Comparison of ENCODE assay signal across 18 cellular contexts in the genomic region with DNA sequence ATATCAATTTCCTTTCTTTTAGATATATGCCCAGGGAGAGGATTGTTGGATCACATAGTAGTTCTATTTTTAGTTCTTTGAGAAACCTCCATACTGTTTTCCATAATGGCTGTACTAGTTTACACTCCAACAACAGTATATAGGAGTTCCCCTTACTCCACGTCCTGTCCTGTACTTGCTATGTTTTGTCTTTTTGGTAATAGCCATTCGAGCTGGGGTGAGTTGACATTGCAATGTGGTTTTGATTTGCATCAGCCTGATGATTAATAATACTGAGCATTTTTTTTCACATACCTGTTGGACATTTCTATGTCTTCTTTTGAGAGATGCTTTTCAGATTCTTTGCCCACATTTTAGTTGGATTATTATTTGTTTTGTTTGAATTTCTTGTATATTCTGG.
DNase-seq lines count a peak whose midpoint lies in the region; ATAC-seq and TF ChIP-seq lines count a peak whose summit lies in the region.
"Had no signal": no experiment of that assay in that cellular context is flagged by ENCODE, and none has a peak within 500 bp of the region (broad histone marks: within the 10 kb centered on the region; RNA-seq: fewer than 3 reads in every experiment).

No MANE protein-coding gene starts in this region.

- H3K4me2 ChIP-seq in mammary epithelial cell (ENCODE audit: insufficient read depth, low read depth, low read length) (no peak overlapping the region), neuronal stem cell (ENCODE audit: insufficient read depth, low read length, poor library complexity, severe bottlenecking) (no peak overlapping the region)
- H3K4me2 ChIP-seq: BLaER1 had no signal

- intact Hi-C loops in mammary epithelial cell (cut with micrococcal nuclease) = loop anchor here (2.0 kb wide), 1 partner anchor 97 kb away; no protein-coding TSS in a partner anchor

- BruUV-seq in mammary epithelial cell (replicated peaks; lab: Mats Ljungman, UMichigan) = no TSS peak

- no peaks in the 10 kb centered on the region for H3K27me3 Mint-ChIP-seq in activated CD8-positive, alpha-beta memory T cell treated with anti-CD3 and anti-CD28 coated beads, Interleukin-2, amount 10 ng/mL, durations not matched to agents 7 days and 5 days

- no peak overlapping the region for H4K8ac ChIP-seq in neuronal stem cell (ENCODE audit: low read depth, low read length)

- no peak for DNase-seq in RWPE2 (ENCODE audit: low spot score)
- peak; percentile 67 for DNase-seq in mammary epithelial cell
- peak in 1 of 2 donors; percentile 75 for DNase-seq in foreskin keratinocyte
- no peak for DNase-seq in activated CD8-positive, alpha-beta memory T cell treated with anti-CD3 and anti-CD28 coated beads, Interleukin-2, amount 10 ng/mL, durations not matched to agents 7 days and 5 days
- no peak for DNase-seq in SK-N-DZ (ENCODE audit: low spot score)
- no peak for DNase-seq in neuronal stem cell (ENCODE audit: low spot score)
- DNase-seq: 8988T; CD4-positive, alpha-beta memory T cell; DMS153; DMS79; GDM1; GOT3; H7; HFFc6 had no signal

- H4K91ac ChIP-seq in neuronal stem cell (ENCODE audit: low read depth, low read length, poor library complexity) = no peak overlapping the region

- CTCF ChIA-PET in mammary epithelial cell (lab: Charles Lee; ENCODE audit: low non-redundant PET) = no interaction called here
- CTCF ChIA-PET in activated CD8-positive, alpha-beta memory T cell treated with anti-CD3 and anti-CD28 coated beads, Interleukin-2, amount 10 ng/mL, durations not matched to agents 7 days and 5 days (lab: Charles Lee) = no interaction called here

- no peak overlapping the region for H2AK5ac ChIP-seq in neuronal stem cell (ENCODE audit: low read depth, low read length)

- H3K4me3 Mint-ChIP-seq in activated CD8-positive, alpha-beta memory T cell treated with anti-CD3 and anti-CD28 coated beads, Interleukin-2, amount 10 ng/mL, durations not matched to agents 7 days and 5 days = no peak overlapping the region
- H3K4me3 Mint-ChIP-seq: CD14-positive monocyte; CD4-positive, alpha-beta memory T cell; HFFc6 had no signal

- ATAC-seq in GM18868 (IDR thresholded peaks at IDR 0.05; ENCODE audit: unreplicated experiment) (peak; percentile 40), RWPE2 (ENCODE audit: low read depth) (peak; percentile 60), foreskin keratinocyte (peak; percentile 11)
- no peak for ATAC-seq in activated CD8-positive, alpha-beta memory T cell treated with anti-CD3 and anti-CD28 coated beads, Interleukin-2, amount 10 ng/mL, durations not matched to agents 7 days and 5 days
- ATAC-seq: HCT116 had no signal

- in situ Hi-C loops in mammary epithelial cell (cut with MboI; ENCODE audit: low sequenced_read_pairs in 2 of 2) = loop anchor here in 1 of 2 donors (5.0 kb wide), 1 partner anchor 97 kb away; no protein-coding TSS in a partner anchor

- no peaks in the 10 kb centered on the region for H3K79me1 ChIP-seq in neuronal stem cell (ENCODE audit: low read depth, low read length)

- H2BK120ac ChIP-seq in neuronal stem cell (ENCODE audit: low read depth, low read length) = no peak overlapping the region

- H3K27ac ChIP-seq in RWPE2 (ENCODE audit: poor library complexity, severe bottlenecking) (peak overlapping the region; percentile 41), mammary epithelial cell (ENCODE audit: insufficient read depth, low read depth, low read length) (peak overlapping the region; percentile 43), foreskin keratinocyte (no peak overlapping the region), neuronal stem cell (replicated peaks; ENCODE audit: low read length) (no peak overlapping the region)
- H3K27ac ChIP-seq: BLaER1 had no signal

- no peak overlapping the region for H3K18ac ChIP-seq in neuronal stem cell (ENCODE audit: low read length)

- H3K79me2 ChIP-seq in mammary epithelial cell (ENCODE audit: insufficient read depth, low read length) = no peaks in the 10 kb centered on the region

- H3K4me3 ChIP-seq in RWPE2 (ENCODE audit: severe bottlenecking) = no peak overlapping the region
- H3K4me3 ChIP-seq in mammary epithelial cell (replicated peaks in 1 of 3; ENCODE audit: insufficient read depth in 1 of 3, low read depth in 2 of 3, low read length in 3 of 3) = no peak overlapping the region
- no peak overlapping the region for H3K4me3 ChIP-seq in neuronal stem cell (ENCODE audit: low read length in 2 of 2)
- H3K4me3 ChIP-seq: BLaER1 had no signal

- no peaks in the 10 kb centered on the region for H3K9me3 ChIP-seq in RWPE2 (ENCODE audit: severe bottlenecking)
- no peaks in the 10 kb centered on the region for H3K9me3 ChIP-seq in mammary epithelial cell (replicated peaks; ENCODE audit: insufficient read depth, low read length)
- H3K9me3 ChIP-seq in neuronal stem cell (replicated peaks in 1 of 2; ENCODE audit: control insufficient read depth in 2 of 2, insufficient read depth in 1 of 2, low read depth in 1 of 2, low read length in 2 of 2) = no peaks in the 10 kb centered on the region
- H3K9me3 ChIP-seq: BLaER1 had no signal

- no peak overlapping the region for H2BK15ac ChIP-seq in neuronal stem cell (ENCODE audit: low read length)

- no peaks in the 10 kb centered on the region for H3K36me3 Mint-ChIP-seq in activated CD8-positive, alpha-beta memory T cell treated with anti-CD3 and anti-CD28 coated beads, Interleukin-2, amount 10 ng/mL, durations not matched to agents 7 days and 5 days
- H3K36me3 Mint-ChIP-seq: CD14-positive monocyte; CD4-positive, alpha-beta memory T cell had no signal

- H3K4me1 ChIP-seq in RWPE2 (ENCODE audit: insufficient read depth, poor library complexity, severe bottlenecking) (peaks cover 50% of the 10 kb centered on the region), mammary epithelial cell (ENCODE audit: insufficient read depth, low read length) (peaks cover 35% of the 10 kb centered on the region), foreskin keratinocyte (peaks cover 32% of the 10 kb centered on the region), neuronal stem cell (ENCODE audit: control insufficient read depth in 2 of 2, insufficient read depth in 1 of 2, low read depth in 1 of 2, low read length in 2 of 2) (no peaks in the 10 kb centered on the region)
- H3K4me1 ChIP-seq: BLaER1 had no signal

- WGBS in mammary epithelial cell (ENCODE audit: low coverage, missing lambda C conversion rate) = 13% methylated on average over 2 of the region's 2 CpGs
- no CpG with 5 or more reads among the region's 2 CpGs for WGBS in neuronal stem cell (ENCODE audit: extremely low coverage in 2 of 2, insufficient read length in 2 of 2, insufficient replicate concordance in 1 of 2), 2 donors

- H3K27ac Mint-ChIP-seq in activated CD8-positive, alpha-beta memory T cell treated with anti-CD3 and anti-CD28 coated beads, Interleukin-2, amount 10 ng/mL, durations not matched to agents 7 days and 5 days = no peak overlapping the region
- H3K27ac Mint-ChIP-seq: CD14-positive monocyte; CD4-positive, alpha-beta memory T cell; HFFc6 had no signal

- H4K20me1 ChIP-seq in mammary epithelial cell (ENCODE audit: insufficient read depth, low read length) = no peaks in the 10 kb centered on the region
- H4K20me1 ChIP-seq: BLaER1 had no signal

- no peaks in the 10 kb centered on the region for H3K9me3 Mint-ChIP-seq in activated CD8-positive, alpha-beta memory T cell treated with anti-CD3 and anti-CD28 coated beads, Interleukin-2, amount 10 ng/mL, durations not matched to agents 7 days and 5 days (ENCODE audit: low read depth)

- H3K36me3 ChIP-seq in RWPE2 (ENCODE audit: low read depth) (no peaks in the 10 kb centered on the region), mammary epithelial cell (ENCODE audit: insufficient read depth, low read length) (no peaks in the 10 kb centered on the region), neuronal stem cell (replicated peaks in 1 of 2; ENCODE audit: control insufficient read depth in 2 of 2, insufficient read depth in 2 of 2, low read length in 2 of 2) (no peaks in the 10 kb centered on the region)
- H3K36me3 ChIP-seq: BLaER1 had no signal

- H3K4me1 Mint-ChIP-seq in activated CD8-positive, alpha-beta memory T cell treated with anti-CD3 and anti-CD28 coated beads, Interleukin-2, amount 10 ng/mL, durations not matched to agents 7 days and 5 days = no peaks in the 10 kb centered on the region
- H3K4me1 Mint-ChIP-seq: CD14-positive monocyte had no signal

- H2AFZ ChIP-seq in mammary epithelial cell (ENCODE audit: low read depth, low read length) = no peak overlapping the region
- no peak overlapping the region for H2AFZ ChIP-seq in neuronal stem cell (ENCODE audit: low read length)

- H3K4ac ChIP-seq in neuronal stem cell (ENCODE audit: low read length) = no peak overlapping the region

- no peak overlapping the region for H3K14ac ChIP-seq in neuronal stem cell (ENCODE audit: low read length)

- no peak overlapping the region for H2BK12ac ChIP-seq in neuronal stem cell (ENCODE audit: low read length)

- H2BK5ac ChIP-seq in neuronal stem cell (ENCODE audit: low read length) = no peak overlapping the region

- TF ChIP-seq CTCF in RWPE2 (IDR thresholded peaks at IDR 0.05; ENCODE audit: poor library complexity, severe bottlenecking) (no peak), mammary epithelial cell (conservative IDR thresholded peaks at IDR 0.05 in 1 of 2, IDR thresholded peaks at IDR 0.05 in 1 of 2; ENCODE audit: extremely low read depth in 1 of 2, insufficient read depth in 1 of 2, low read depth in 1 of 2, low read length in 2 of 2) (no peak), foreskin keratinocyte (conservative IDR thresholded peaks at IDR 0.05) (no peak)

- dilution Hi-C loops in mammary epithelial cell (cut with HindIII; ENCODE audit: low sequenced_read_pairs) = no loop called here

- H3K9ac ChIP-seq in mammary epithelial cell (ENCODE audit: insufficient read depth, low read length) (no peak overlapping the region), neuronal stem cell (ENCODE audit: low read depth, low read length, poor library complexity) (no peak overlapping the region)
- H3K9ac ChIP-seq: BLaER1 had no signal

- H3K23ac ChIP-seq in neuronal stem cell (ENCODE audit: low read depth, low read length, poor library complexity) = no peak overlapping the region

- H3K27me3 ChIP-seq in RWPE2 (ENCODE audit: insufficient read depth, poor library complexity, severe bottlenecking) (no peaks in the 10 kb centered on the region), mammary epithelial cell (ENCODE audit: insufficient read depth, low read length) (no peaks in the 10 kb centered on the region), foreskin keratinocyte (no peaks in the 10 kb centered on the region), neuronal stem cell (ENCODE audit: control insufficient read depth in 3 of 3, insufficient read depth in 3 of 3, low read depth in 1 of 3, low read length in 3 of 3) (no peaks in the 10 kb centered on the region)
- H3K27me3 ChIP-seq: BLaER1 had no signal

Comparison
In these comparisons a context has a peak if more than half of its experiments do, and no peak if none do; other contexts are left out.
1. H3K27ac ChIP-seq: peak in RWPE2 (single experiment) and mammary epithelial cell (single experiment); none in foreskin keratinocyte (single experiment) and neuronal stem cell (single experiment).